Comparison of ENCODE assay signal across 9 cellular contexts in genomic region chr12:104680070-104680469, GRCh38.
DNase-seq lines count a peak whose midpoint lies in the region; ATAC-seq and TF ChIP-seq lines count a peak whose summit lies in the region.
"Had no signal": no experiment of that assay in that cellular context is flagged by ENCODE, and none has a peak within 500 bp of the region (broad histone marks: within the 10 kb centered on the region; RNA-seq: fewer than 3 reads in every experiment).

No MANE protein-coding gene starts in this region.

- no peak for ATAC-seq in gastrocnemius medialis

- H3K79me2 ChIP-seq in osteoblast (ENCODE audit: insufficient read depth, low read length) (peaks cover 24% of the 10 kb centered on the region), mammary epithelial cell (ENCODE audit: insufficient read depth, low read length) (peaks cover 19% of the 10 kb centered on the region)

- 85% methylated on average over 3 of the region's 3 CpGs for WGBS in mammary epithelial cell (ENCODE audit: low coverage, missing lambda C conversion rate)

- H2AFZ ChIP-seq in osteoblast (ENCODE audit: low read length): no peak overlapping the region
- H2AFZ ChIP-seq in mammary epithelial cell (ENCODE audit: low read depth, low read length): no peak overlapping the region

- no peak for TF ChIP-seq POLR2A in gastrocnemius medialis (IDR thresholded peaks at IDR 0.05)

- TF ChIP-seq CTCF in GM20000 (IDR thresholded peaks at IDR 0.05; ENCODE audit: extremely low read depth, missing control alignments) (peak; percentile 27), astrocyte of the spinal cord (IDR thresholded peaks at IDR 0.05; ENCODE audit: low read depth, low read length) (peak; percentile 49), osteoblast (IDR thresholded peaks at IDR 0.05; ENCODE audit: extremely low read depth, low read depth, low read length) (peak; percentile 36), mammary epithelial cell (conservative IDR thresholded peaks at IDR 0.05 in 1 of 2, IDR thresholded peaks at IDR 0.05 in 1 of 2; ENCODE audit: extremely low read depth in 1 of 2, insufficient read depth in 1 of 2, low read depth in 1 of 2, low read length in 2 of 2) (peak in 1 of 2 donors; percentile 31), gastrocnemius medialis (IDR thresholded peaks at IDR 0.05 in 4 of 5, conservative IDR thresholded peaks at IDR 0.05 in 1 of 5) (no peak)

- in situ Hi-C loops in astrocyte of the spinal cord (cut with HindIII; ENCODE audit: low sequenced_read_pairs): no loop called here
- in situ Hi-C loops in mammary epithelial cell (cut with MboI; ENCODE audit: low sequenced_read_pairs in 2 of 2): no loop called here
- in situ Hi-C loops in gastrocnemius medialis (cut with MboI; ENCODE audit: low sequenced_read_pairs in 4 of 4): no loop called here

- no peaks in the 10 kb centered on the region for H3K9me3 ChIP-seq in osteoblast (ENCODE audit: low read depth, low read length)
- no peaks in the 10 kb centered on the region for H3K9me3 ChIP-seq in mammary epithelial cell (replicated peaks; ENCODE audit: insufficient read depth, low read length)
- no peaks in the 10 kb centered on the region for H3K9me3 ChIP-seq in gastrocnemius medialis
- H3K9me3 ChIP-seq: SJCRH30 had no signal

- H3K27ac ChIP-seq in osteoblast (ENCODE audit: low read depth, low read length) (no peak overlapping the region), mammary epithelial cell (ENCODE audit: insufficient read depth, low read depth, low read length) (no peak overlapping the region), gastrocnemius medialis (no peak overlapping the region)
- H3K27ac ChIP-seq: SJCRH30 had no signal

- H3K4me3 ChIP-seq in astrocyte of the spinal cord (ENCODE audit: low read depth, low read length) (no peak overlapping the region), osteoblast (ENCODE audit: insufficient read depth, low read length) (no peak overlapping the region), mammary epithelial cell (replicated peaks in 1 of 3; ENCODE audit: insufficient read depth in 1 of 3, low read depth in 2 of 3, low read length in 3 of 3) (no peak overlapping the region), gastrocnemius medialis (no peak overlapping the region)
- H3K4me3 ChIP-seq: SJCRH30 had no signal

- intact Hi-C loops in mammary epithelial cell (cut with micrococcal nuclease): loop anchor here (1.0 kb wide), 1 partner anchor 197 kb away; no protein-coding TSS in a partner anchor
- intact Hi-C loops in gastrocnemius medialis (cut with DNase I; ENCODE audit: low total_unique reads): no loop called here

- no TSS peak for BruUV-seq in mammary epithelial cell (replicated peaks; lab: Mats Ljungman, UMichigan)

- no peak overlapping the region for H3K9ac ChIP-seq in mammary epithelial cell (ENCODE audit: insufficient read depth, low read length)

- H3K27me3 ChIP-seq in osteoblast (ENCODE audit: insufficient read depth, low read length) (no peaks in the 10 kb centered on the region), mammary epithelial cell (ENCODE audit: insufficient read depth, low read length) (no peaks in the 10 kb centered on the region), gastrocnemius medialis (no peaks in the 10 kb centered on the region)
- H3K27me3 ChIP-seq: SJCRH30 had no signal

- DNase-seq in DMS53 treated with DMSO at 0.1 percent for 48 hours (lab: John Stamatoyannopoulos, UW; ENCODE audit: unreplicated experiment): peak; percentile 18
- DNase-seq in GM20000 (ENCODE audit: low spot score): peak; percentile 44
- DNase-seq in NCI-H526 (lab: John Stamatoyannopoulos, UW): peak; percentile 26 to 73
- DNase-seq in astrocyte of the spinal cord (ENCODE audit: low read depth, low spot score): peak; percentile 24
- DNase-seq in osteoblast (ENCODE audit: insufficient read length, low spot score, missing footprints): no peak
- DNase-seq in retina: no peak
- no peak for DNase-seq in mammary epithelial cell
- no peak for DNase-seq in gastrocnemius medialis

- H3K4me2 ChIP-seq in osteoblast (ENCODE audit: insufficient read depth, low read length) (no peak overlapping the region), mammary epithelial cell (ENCODE audit: insufficient read depth, low read depth, low read length) (no peak overlapping the region)

- dilution Hi-C loops in mammary epithelial cell (cut with HindIII; ENCODE audit: low sequenced_read_pairs): no loop called here

- H4K20me1 ChIP-seq in osteoblast (ENCODE audit: insufficient read depth, low read length) (peaks cover 14% of the 10 kb centered on the region), mammary epithelial cell (ENCODE audit: insufficient read depth, low read length) (no peaks in the 10 kb centered on the region)

- H3K36me3 ChIP-seq in osteoblast (ENCODE audit: insufficient read depth, low read length) (no peaks in the 10 kb centered on the region), mammary epithelial cell (ENCODE audit: insufficient read depth, low read length) (no peaks in the 10 kb centered on the region), gastrocnemius medialis (no peaks in the 10 kb centered on the region)
- H3K36me3 ChIP-seq: SJCRH30 had no signal

- H3K4me1 ChIP-seq in osteoblast (ENCODE audit: insufficient read depth, low read length) (peaks cover 4% of the 10 kb centered on the region), mammary epithelial cell (ENCODE audit: insufficient read depth, low read length) (peaks cover 13% of the 10 kb centered on the region), gastrocnemius medialis (no peaks in the 10 kb centered on the region)

- CTCF ChIA-PET in mammary epithelial cell (lab: Charles Lee; ENCODE audit: low non-redundant PET): no interaction called here

Comparison
In these comparisons a context has a peak if more than half of its experiments do, and no peak if none do; other contexts are left out.
1. DNase-seq: peak in DMS53 treated with DMSO at 0.1 percent for 48 hours (single experiment), GM20000 (single experiment), NCI-H526 (2 of 2) and astrocyte of the spinal cord (single experiment); none in osteoblast (single experiment), retina (single experiment), mammary epithelial cell (single experiment) and gastrocnemius medialis (0 of 2).
2. CTCF ChIP-seq: peak in GM20000 (single experiment), astrocyte of the spinal cord (single experiment) and osteoblast (single experiment); none in gastrocnemius medialis (0 of 5).